8 cellular contexts compared by ENCODE assay signal in genomic region chr9:93184439-93185221, GRCh38. TPM values are rescaled to one million over a fixed set of nuclear protein-coding genes. Genes with fewer than 3 reads are reported as not detected.
DNase-seq lines count a peak whose midpoint lies in the region; ATAC-seq, FAIRE-seq and TF ChIP-seq lines count a peak whose summit lies in the region.

No MANE protein-coding gene starts in this region.

- peak overlapping the region; percentile 74 for H2AFZ ChIP-seq in parathyroid adenoma

- TF ChIP-seq CTCF in RWPE1 (conservative IDR thresholded peaks at IDR 0.05; ENCODE audit: low read depth), result no peak
- no peak for TF ChIP-seq CTCF in esophagus muscularis mucosa (IDR thresholded peaks at IDR 0.05)
- no peak for TF ChIP-seq CTCF in parathyroid adenoma (IDR thresholded peaks at IDR 0.05)

- no peaks in the 10 kb centered on the region for H3K79me2 ChIP-seq in parathyroid adenoma

- H3K4me1 ChIP-seq in esophagus muscularis mucosa (peaks cover 46 to 82% (median 77%) of the 10 kb centered on the region in 4 donors), parathyroid adenoma (no peaks in the 10 kb centered on the region), SJCRH30 (no peaks in the 10 kb centered on the region)

- intact Hi-C loops in esophagus muscularis mucosa (cut with DNase I), result no loop called here

- DNase-seq in GM19239 (ENCODE audit: insufficient read length, low spot score) (peak; percentile 60), RWPE1 (ENCODE audit: low spot score) (peak; percentile 48), esophagus muscularis mucosa (ENCODE audit: extremely low spot score) (no peak), kidney glomerular epithelial cell (lab: John Stamatoyannopoulos, UW) (no peak), SJCRH30 (no peak), NCI-H2196 treated with DMSO at 0.1 percent for 48 hours (lab: John Stamatoyannopoulos, UW; ENCODE audit: unreplicated experiment) (no peak)

- H3K27me3 ChIP-seq in esophagus muscularis mucosa (peaks cover 0 to 22% (median 0%) of the 10 kb centered on the region in 4 donors), parathyroid adenoma (ENCODE audit: control insufficient read depth, insufficient read depth, low read length) (no peaks in the 10 kb centered on the region), SJCRH30 (peaks cover 35% of the 10 kb centered on the region)

- peak overlapping the region; percentile 68 for H3K4me2 ChIP-seq in parathyroid adenoma (ENCODE audit: low read length)

- TF ChIP-seq POLR2A in esophagus muscularis mucosa (IDR thresholded peaks at IDR 0.05; ENCODE audit: low read depth), result no peak

- H3K27ac ChIP-seq in RWPE1 (no peak overlapping the region), esophagus muscularis mucosa (replicated peaks in 1 of 4) (peak overlapping the region; percentile 84 to 92 (median 88)), parathyroid adenoma (no peak overlapping the region), SJCRH30 (no peak overlapping the region)

- WGBS in esophagus muscularis mucosa, result 0% methylated on average over 6 of the region's 87 CpGs

- ATAC-seq in HG03378 (IDR thresholded peaks at IDR 0.05; ENCODE audit: unreplicated experiment), result no peak

- CTCF ChIA-PET in RWPE1 (lab: Yijun Ruan, JAX), result interaction anchor here (0.6 to 2.8 kb wide), 2 partner anchors 117 to 279 kb away, joined by 3 to 12 read pairs; no protein-coding TSS in a partner anchor

- no peak for TF ChIP-seq EP300 in esophagus muscularis mucosa (IDR thresholded peaks at IDR 0.05)

- H3K4me3 ChIP-seq in esophagus muscularis mucosa (peak overlapping the region; percentile 64 to 75 (median 70)), parathyroid adenoma (ENCODE audit: low read depth, low read length) (peak overlapping the region; percentile 57), SJCRH30 (no peak overlapping the region)

- POLR2A ChIA-PET in RWPE1 (lab: Yijun Ruan, JAX; ENCODE audit: low non-redundant PET), result no interaction called here

- H3K9me3 ChIP-seq in esophagus muscularis mucosa (no peaks in the 10 kb centered on the region), parathyroid adenoma (ENCODE audit: control insufficient read depth, low read length) (no peaks in the 10 kb centered on the region), SJCRH30 (replicated peaks) (no peaks in the 10 kb centered on the region)

- no peak for FAIRE-seq in GM19239 (lab: Jason Lieb, UNC)

- H3K36me3 ChIP-seq in esophagus muscularis mucosa (no peaks in the 10 kb centered on the region), parathyroid adenoma (ENCODE audit: control insufficient read depth, insufficient read depth, low read length) (no peaks in the 10 kb centered on the region), SJCRH30 (no peaks in the 10 kb centered on the region)

- H3K9ac ChIP-seq in parathyroid adenoma, result no peak overlapping the region

RNA-seq across cellular contexts. Expression of gene WNK2, which starts 0.7 kb away (rescaled TPM):
- 10 to 100 TPM; 18.6 to 89.9 (median 40.8) TPM for total RNA-seq in esophagus muscularis mucosa
- not detected in 2 replicates for total RNA-seq in SJCRH30 (2014; rRNA removed; shearing (Covaris generic))

RNA-seq across cellular contexts. Expression of gene NINJ1, which starts 50.6 kb away (rescaled TPM):
- 10 to 100 TPM; 69.3 to 90.6 (median 72.7) TPM for total RNA-seq in esophagus muscularis mucosa
- 24.6 and 27.1 TPM in 2 replicates for total RNA-seq in SJCRH30 (2014; rRNA removed; shearing (Covaris generic))

Comparison
In these comparisons a context has a peak if more than half of its experiments do, and no peak if none do; other contexts are left out.
1. DNase-seq: peak in GM19239 (single experiment) and RWPE1 (single experiment); none in esophagus muscularis mucosa (single experiment), kidney glomerular epithelial cell (single experiment), SJCRH30 (0 of 2) and NCI-H2196 treated with DMSO at 0.1 percent for 48 hours (single experiment).
2. H3K27ac ChIP-seq: peak in esophagus muscularis mucosa (4 of 4); none in RWPE1 (single experiment), parathyroid adenoma (single experiment) and SJCRH30 (single experiment).
3. RNA of gene WNK2, which starts 0.7 kb away (total RNA-seq): 18.6 to 89.9 TPM in esophagus muscularis mucosa; not detected in SJCRH30; every median in the first group is over 10 times any median in the second.